Comparison of ENCODE assay signal across 18 cellular contexts in genomic region chr13:40136896-40137295, GRCh38.
DNase-seq lines count a peak whose midpoint lies in the region; ATAC-seq and TF ChIP-seq lines count a peak whose summit lies in the region.
"Had no signal": no experiment of that assay in that cellular context is flagged by ENCODE, and none has a peak within 500 bp of the region (broad histone marks: within the 10 kb centered on the region; RNA-seq: fewer than 3 reads in every experiment).

No MANE protein-coding gene starts in this region.

- peak overlapping the region; percentile 33 for H3K14ac ChIP-seq in neuronal stem cell (ENCODE audit: low read length)

- no peak for ATAC-seq in stimulated activated naive CD8-positive, alpha-beta T cell treated with anti-CD3 and anti-CD28 coated beads, Interleukin-15, Interleukin-2, amounts not matched to agents 100 U/mL and 50 U/mL, for 24 hours
- no peak for ATAC-seq in activated naive CD8-positive, alpha-beta T cell treated with anti-CD3 and anti-CD28 coated beads, Interleukin-2, amount 50 U/mL, for 24 hours
- ATAC-seq: A549; CD8-positive, alpha-beta T cell; HCT116 had no signal

- no peaks in the 10 kb centered on the region for H3K9me3 Mint-ChIP-seq in stimulated activated naive CD8-positive, alpha-beta T cell treated with anti-CD3 and anti-CD28 coated beads, Interleukin-15, Interleukin-2, amounts not matched to agents 100 ng/mL and 50 ng/mL, for 24 hours
- peaks cover under 1% of the 10 kb centered on the region for H3K9me3 Mint-ChIP-seq in activated naive CD8-positive, alpha-beta T cell treated with anti-CD3 and anti-CD28 coated beads, Interleukin-2, amount 50 U/mL, for 24 hours
- H3K9me3 Mint-ChIP-seq: CD8-positive, alpha-beta T cell had no signal

- H2AFZ ChIP-seq in neuronal stem cell (ENCODE audit: low read length), result no peak overlapping the region
- H2AFZ ChIP-seq: GM23248 had no signal

- no peak for DNase-seq in stimulated activated naive CD8-positive, alpha-beta T cell treated with anti-CD3 and anti-CD28 coated beads, Interleukin-15, Interleukin-2, amounts not matched to agents 100 U/mL and 50 U/mL, for 24 hours
- no peak for DNase-seq in activated naive CD8-positive, alpha-beta T cell treated with anti-CD3 and anti-CD28 coated beads, Interleukin-2, amount 50 U/mL, for 24 hours
- DNase-seq in neuronal stem cell (ENCODE audit: low spot score) (no peak), NCI-H1436 (lab: John Stamatoyannopoulos, UW) (no peak), CD1c-positive myeloid dendritic cell (ENCODE audit: extremely low spot score) (no peak), RWPE1 (ENCODE audit: low spot score) (no peak)
- DNase-seq: BE2C; CD8-positive, alpha-beta T cell; COR-L47; DMS153; DMS79 treated with DMSO at 0.1 percent for 48 hours; EL; GM23248 had no signal

- no CpG with 5 or more reads among the region's 2 CpGs for WGBS in neuronal stem cell (ENCODE audit: extremely low coverage in 2 of 2, insufficient read length in 2 of 2, insufficient replicate concordance in 1 of 2), 2 donors

- H4K91ac ChIP-seq in neuronal stem cell (ENCODE audit: low read depth, low read length, poor library complexity), result no peak overlapping the region

- H2BK120ac ChIP-seq in neuronal stem cell (ENCODE audit: low read depth, low read length), result peak overlapping the region; percentile 12

- no peaks in the 10 kb centered on the region for H3K27me3 Mint-ChIP-seq in stimulated activated naive CD8-positive, alpha-beta T cell treated with anti-CD3 and anti-CD28 coated beads, Interleukin-15, Interleukin-2, amounts not matched to agents 100 ng/mL and 50 ng/mL, for 24 hours
- no peaks in the 10 kb centered on the region for H3K27me3 Mint-ChIP-seq in activated naive CD8-positive, alpha-beta T cell treated with anti-CD3 and anti-CD28 coated beads, Interleukin-2, amount 50 U/mL, for 24 hours

- H3K27ac ChIP-seq in neuronal stem cell (replicated peaks; ENCODE audit: low read length), result no peak overlapping the region
- H3K27ac ChIP-seq in RWPE1, result no peak overlapping the region
- H3K27ac ChIP-seq: A549, C4-2B, GM23248, HL-60 had no signal

- no peak overlapping the region for H3K23ac ChIP-seq in neuronal stem cell (ENCODE audit: low read depth, low read length, poor library complexity)

- H3K9me3 ChIP-seq in neuronal stem cell (replicated peaks in 1 of 2; ENCODE audit: control insufficient read depth in 2 of 2, insufficient read depth in 1 of 2, low read depth in 1 of 2, low read length in 2 of 2), result no peaks in the 10 kb centered on the region
- H3K9me3 ChIP-seq: A549, BE2C had no signal

- no peak overlapping the region for H3K9ac ChIP-seq in neuronal stem cell (ENCODE audit: low read depth, low read length, poor library complexity)
- H3K9ac ChIP-seq: GM23248 had no signal

- no peak overlapping the region for H3K4me3 Mint-ChIP-seq in stimulated activated naive CD8-positive, alpha-beta T cell treated with anti-CD3 and anti-CD28 coated beads, Interleukin-15, Interleukin-2, amounts not matched to agents 100 ng/mL and 50 ng/mL, for 24 hours
- H3K4me3 Mint-ChIP-seq in activated naive CD8-positive, alpha-beta T cell treated with anti-CD3 and anti-CD28 coated beads, Interleukin-2, amount 50 U/mL, for 24 hours, result no peak overlapping the region
- H3K4me3 Mint-ChIP-seq: CD8-positive, alpha-beta T cell had no signal

- H3K4me2 ChIP-seq in neuronal stem cell (ENCODE audit: insufficient read depth, low read length, poor library complexity, severe bottlenecking), result no peak overlapping the region
- H3K4me2 ChIP-seq: A549 had no signal

- no peaks in the 10 kb centered on the region for H3K36me3 Mint-ChIP-seq in stimulated activated naive CD8-positive, alpha-beta T cell treated with anti-CD3 and anti-CD28 coated beads, Interleukin-15, Interleukin-2, amounts not matched to agents 100 ng/mL and 50 ng/mL, for 24 hours (ENCODE audit: low read depth)
- H3K36me3 Mint-ChIP-seq in activated naive CD8-positive, alpha-beta T cell treated with anti-CD3 and anti-CD28 coated beads, Interleukin-2, amount 50 U/mL, for 24 hours (ENCODE audit: low read depth), result peaks cover under 1% of the 10 kb centered on the region
- H3K36me3 Mint-ChIP-seq: CD8-positive, alpha-beta T cell had no signal

- H2BK15ac ChIP-seq in neuronal stem cell (ENCODE audit: low read length), result no peak overlapping the region

- H3K4me1 Mint-ChIP-seq in stimulated activated naive CD8-positive, alpha-beta T cell treated with anti-CD3 and anti-CD28 coated beads, Interleukin-15, Interleukin-2, amounts not matched to agents 100 ng/mL and 50 ng/mL, for 24 hours (ENCODE audit: low read depth), result peaks cover 27% of the 10 kb centered on the region
- peaks cover 23% of the 10 kb centered on the region for H3K4me1 Mint-ChIP-seq in activated naive CD8-positive, alpha-beta T cell treated with anti-CD3 and anti-CD28 coated beads, Interleukin-2, amount 50 U/mL, for 24 hours

- no peak for TF ChIP-seq CTCF in RWPE1 (conservative IDR thresholded peaks at IDR 0.05; ENCODE audit: low read depth)

- H3K27ac Mint-ChIP-seq in stimulated activated naive CD8-positive, alpha-beta T cell treated with anti-CD3 and anti-CD28 coated beads, Interleukin-15, Interleukin-2, amounts not matched to agents 100 ng/mL and 50 ng/mL, for 24 hours, result peak overlapping the region; percentile 38
- H3K27ac Mint-ChIP-seq in activated naive CD8-positive, alpha-beta T cell treated with anti-CD3 and anti-CD28 coated beads, Interleukin-2, amount 50 U/mL, for 24 hours, result peak overlapping the region; percentile 33
- H3K27ac Mint-ChIP-seq: CD8-positive, alpha-beta T cell had no signal

- H3K27me3 ChIP-seq in neuronal stem cell (ENCODE audit: control insufficient read depth in 3 of 3, insufficient read depth in 3 of 3, low read depth in 1 of 3, low read length in 3 of 3), result no peaks in the 10 kb centered on the region
- H3K27me3 ChIP-seq: BE2C had no signal

- CTCF ChIA-PET in RWPE1 (lab: Yijun Ruan, JAX), result interaction anchor here (0.7 kb wide), 2 partner anchors 22 to 89 kb away, joined by 3 read pairs; no protein-coding TSS in a partner anchor

- no peak overlapping the region for H4K8ac ChIP-seq in neuronal stem cell (ENCODE audit: low read depth, low read length)

- peak overlapping the region; percentile 17 for H2AK5ac ChIP-seq in neuronal stem cell (ENCODE audit: low read depth, low read length)

- no peak overlapping the region for H3K18ac ChIP-seq in neuronal stem cell (ENCODE audit: low read length)

- peak overlapping the region; percentile 89 for H2BK5ac ChIP-seq in neuronal stem cell (ENCODE audit: low read length)

- no peak overlapping the region for H3K4ac ChIP-seq in neuronal stem cell (ENCODE audit: low read length)

- peaks cover 0 to 2% of the 10 kb centered on the region in 2 donors for H3K4me1 ChIP-seq in neuronal stem cell (ENCODE audit: control insufficient read depth in 2 of 2, insufficient read depth in 1 of 2, low read depth in 1 of 2, low read length in 2 of 2)
- H3K4me1 ChIP-seq: A549, BE2C had no signal

- peaks cover 0 to 1% of the 10 kb centered on the region in 2 donors for H3K36me3 ChIP-seq in neuronal stem cell (replicated peaks in 1 of 2; ENCODE audit: control insufficient read depth in 2 of 2, insufficient read depth in 2 of 2, low read length in 2 of 2)
- H3K36me3 ChIP-seq: BE2C had no signal

- peak overlapping the region; percentile 25 for H2BK12ac ChIP-seq in neuronal stem cell (ENCODE audit: low read length)

- no peaks in the 10 kb centered on the region for H3K79me1 ChIP-seq in neuronal stem cell (ENCODE audit: low read depth, low read length)

- POLR2A ChIA-PET in RWPE1 (lab: Yijun Ruan, JAX; ENCODE audit: low non-redundant PET), result no interaction called here

- H3K4me3 ChIP-seq in neuronal stem cell (ENCODE audit: low read length in 2 of 2), result no peak overlapping the region
- H3K4me3 ChIP-seq: A549, GM23248 had no signal
